ENCODE assay signal across 8 cellular contexts in genomic region chr10:22630229-22631174, GRCh38.
DNase-seq lines count a peak whose midpoint lies in the region; ATAC-seq and TF ChIP-seq lines count a peak whose summit lies in the region.

No MANE protein-coding gene starts in this region.

- H3K27me3 Mint-ChIP-seq in activated CD4-positive, alpha-beta T cell treated with anti-CD3 and anti-CD28 coated beads, Interleukin-2, amount 10 ng/mL, durations not matched to agents 7 days and 5 days, result no peaks in the 10 kb centered on the region

- peak; percentile 58 for DNase-seq in Daoy (ENCODE audit: low read depth)
- DNase-seq in activated CD4-positive, alpha-beta T cell treated with anti-CD3 and anti-CD28 coated beads, Interleukin-2, amount 10 ng/mL, durations not matched to agents 7 days and 5 days, result peak; percentile 50
- DNase-seq in foreskin fibroblast, result peak; percentile 46 to 70
- peak in 1 of 2 donors; percentile 32 for DNase-seq in stimulated activated effector memory CD8-positive, alpha-beta T cell treated with anti-CD3 and anti-CD28 coated beads, Interleukin-12 subunit alpha, Interleukin-12 subunit beta, amount 100 ng/mL, for 72 hours (ENCODE audit: low spot score in 2 of 2)
- no peak for DNase-seq in SJCRH30
- no peak for DNase-seq in testis

- ATAC-seq in GM19467 (IDR thresholded peaks at IDR 0.05; ENCODE audit: unreplicated experiment) (peak; percentile 74), HG03442 (IDR thresholded peaks at IDR 0.05; ENCODE audit: unreplicated experiment) (peak; percentile 76)
- ATAC-seq in stimulated activated effector memory CD8-positive, alpha-beta T cell treated with anti-CD3 and anti-CD28 coated beads, Interleukin-12 subunit alpha, Interleukin-12 subunit beta, amount 100 ng/mL, for 72 hours, result peak; percentile 84

- H3K27ac Mint-ChIP-seq in activated CD4-positive, alpha-beta T cell treated with anti-CD3 and anti-CD28 coated beads, Interleukin-2, amount 10 ng/mL, durations not matched to agents 7 days and 5 days, result peak overlapping the region; percentile 93
- H3K27ac Mint-ChIP-seq in stimulated activated effector memory CD8-positive, alpha-beta T cell treated with anti-CD3 and anti-CD28 coated beads, Interleukin-12 subunit alpha, Interleukin-12 subunit beta, amount 100 ng/mL, for 72 hours, result peak overlapping the region; percentile 93

- H3K4me1 ChIP-seq in SJCRH30, result peaks cover 26% of the 10 kb centered on the region
- H3K4me1 ChIP-seq in testis, result no peaks in the 10 kb centered on the region

- peak overlapping the region; percentile 72 for H3K4me3 Mint-ChIP-seq in activated CD4-positive, alpha-beta T cell treated with anti-CD3 and anti-CD28 coated beads, Interleukin-2, amount 10 ng/mL, durations not matched to agents 7 days and 5 days
- H3K4me3 Mint-ChIP-seq in stimulated activated effector memory CD8-positive, alpha-beta T cell treated with anti-CD3 and anti-CD28 coated beads, Interleukin-12 subunit alpha, Interleukin-12 subunit beta, amount 100 ng/mL, for 72 hours, result peak overlapping the region; percentile 67

- no peaks in the 10 kb centered on the region for H3K9me3 ChIP-seq in SJCRH30 (replicated peaks)
- H3K9me3 ChIP-seq in testis, result no peaks in the 10 kb centered on the region

- no peaks in the 10 kb centered on the region for H3K9me3 Mint-ChIP-seq in activated CD4-positive, alpha-beta T cell treated with anti-CD3 and anti-CD28 coated beads, Interleukin-2, amount 10 ng/mL, durations not matched to agents 7 days and 5 days
- H3K9me3 Mint-ChIP-seq in stimulated activated effector memory CD8-positive, alpha-beta T cell treated with anti-CD3 and anti-CD28 coated beads, Interleukin-12 subunit alpha, Interleukin-12 subunit beta, amount 100 ng/mL, for 72 hours, result no peaks in the 10 kb centered on the region

- peaks cover 22% of the 10 kb centered on the region for H3K36me3 Mint-ChIP-seq in activated CD4-positive, alpha-beta T cell treated with anti-CD3 and anti-CD28 coated beads, Interleukin-2, amount 10 ng/mL, durations not matched to agents 7 days and 5 days (ENCODE audit: low read depth)
- peaks cover 18% of the 10 kb centered on the region for H3K36me3 Mint-ChIP-seq in stimulated activated effector memory CD8-positive, alpha-beta T cell treated with anti-CD3 and anti-CD28 coated beads, Interleukin-12 subunit alpha, Interleukin-12 subunit beta, amount 100 ng/mL, for 72 hours

- H3K27ac ChIP-seq in SJCRH30, result no peak overlapping the region
- no peak overlapping the region for H3K27ac ChIP-seq in testis

- TF ChIP-seq POLR2A in testis (IDR thresholded peaks at IDR 0.05), result no peak

- TF ChIP-seq CTCF in foreskin fibroblast (IDR thresholded peaks at IDR 0.05; ENCODE audit: low read depth, low read length) (no peak), testis (IDR thresholded peaks at IDR 0.05) (no peak)

- POLR2A ChIA-PET in activated CD4-positive, alpha-beta T cell treated with anti-CD3 and anti-CD28 coated beads, Interleukin-2, amount 10 ng/mL, durations not matched to agents 7 days and 5 days (lab: Charles Lee), result interaction anchor here (1.2 kb wide), 1 partner anchor 19 kb away, joined by 4 read pairs; no protein-coding TSS in a partner anchor

- intact Hi-C loops in testis (cut with DNase I; ENCODE audit: low total_unique reads), result no loop called here

- H3K36me3 ChIP-seq in SJCRH30 (no peaks in the 10 kb centered on the region), testis (ENCODE audit: low read depth, missing control alignments) (no peaks in the 10 kb centered on the region)

- no peak overlapping the region for H3K4me3 ChIP-seq in foreskin fibroblast (ENCODE audit: low read depth in 1 of 2, low read length in 2 of 2)
- no peak overlapping the region for H3K4me3 ChIP-seq in SJCRH30
- H3K4me3 ChIP-seq in testis, result no peak overlapping the region

- no peaks in the 10 kb centered on the region for H3K27me3 ChIP-seq in SJCRH30
- H3K27me3 ChIP-seq in testis, result no peaks in the 10 kb centered on the region

- H3K4me1 Mint-ChIP-seq in activated CD4-positive, alpha-beta T cell treated with anti-CD3 and anti-CD28 coated beads, Interleukin-2, amount 10 ng/mL, durations not matched to agents 7 days and 5 days, result peaks cover 94% of the 10 kb centered on the region
- peaks cover 90% of the 10 kb centered on the region for H3K4me1 Mint-ChIP-seq in stimulated activated effector memory CD8-positive, alpha-beta T cell treated with anti-CD3 and anti-CD28 coated beads, Interleukin-12 subunit alpha, Interleukin-12 subunit beta, amount 100 ng/mL, for 72 hours

- CTCF ChIA-PET in activated CD4-positive, alpha-beta T cell treated with anti-CD3 and anti-CD28 coated beads, Interleukin-2, amount 10 ng/mL, durations not matched to agents 7 days and 5 days (lab: Charles Lee), result interaction anchor here (0.6 to 2.1 kb wide), 8 partner anchors 12 to 170 kb away, joined by 3 to 5 read pairs (median 4); no protein-coding TSS in a partner anchor

- 82 to 84% methylated on average over 7 of the region's 7 CpGs for WGBS in testis, 2 donors

Comparison
In these comparisons a context has a peak if more than half of its experiments do, and no peak if none do; other contexts are left out.
1. DNase-seq: peak in Daoy (single experiment), activated CD4-positive, alpha-beta T cell treated with anti-CD3 and anti-CD28 coated beads, Interleukin-2, amount 10 ng/mL, durations not matched to agents 7 days and 5 days (single experiment) and foreskin fibroblast (2 of 2); none in SJCRH30 (0 of 2) and testis (single experiment).
2. Peak in every context shown above with its lines, with median percentiles within 50 percentile points of each other: ATAC-seq.